In genomic region chr17:59707971-59708425, GRCh38 we compare ENCODE assay signal across 8 cellular contexts. TPM values are rescaled to one million over a fixed set of nuclear protein-coding genes. Genes with fewer than 3 reads are reported as not detected.
DNase-seq lines count a peak whose midpoint lies in the region; ATAC-seq and TF ChIP-seq lines count a peak whose summit lies in the region.

No MANE protein-coding gene starts in this region.

- H3K4me3 Mint-ChIP-seq in immature natural killer cell, result peak overlapping the region; percentile 95 to 100 (median 98)

- TF ChIP-seq POLR2A in adrenal gland (IDR thresholded peaks at IDR 0.05), result no peak

- peak overlapping the region; percentile 96 to 100 (median 99) for H3K27ac Mint-ChIP-seq in immature natural killer cell

- H3K9me3 ChIP-seq in AG04450 (ENCODE audit: control insufficient read depth, insufficient read depth, low read length), result no peaks in the 10 kb centered on the region
- no peaks in the 10 kb centered on the region for H3K9me3 ChIP-seq in adrenal gland (replicated peaks in 1 of 3)

- H3K4me3 ChIP-seq in AG04450 (ENCODE audit: low read depth, low read length) (peak overlapping the region; percentile 95), HFF-Myc (replicated peaks; ENCODE audit: low read depth, low read length) (peak overlapping the region; percentile 100), adrenal gland (peak overlapping the region; percentile 20 to 79 (median 60))

- no peak for TF ChIP-seq CTCF in AG04450 (IDR thresholded peaks at IDR 0.05; ENCODE audit: low read depth, low read length)
- TF ChIP-seq CTCF in HFF-Myc (IDR thresholded peaks at IDR 0.05; ENCODE audit: low read depth, low read length, missing control alignments), result no peak
- no peak for TF ChIP-seq CTCF in adrenal gland (IDR thresholded peaks at IDR 0.05)

- H3K4me1 Mint-ChIP-seq in immature natural killer cell, result peaks cover 54 to 83% of the 10 kb centered on the region in 2 donors

- H3K27me3 ChIP-seq in AG04450 (ENCODE audit: control insufficient read depth, insufficient read depth, low read length) (no peaks in the 10 kb centered on the region), adrenal gland (no peaks in the 10 kb centered on the region)

- H3K9me3 Mint-ChIP-seq in immature natural killer cell, result no peaks in the 10 kb centered on the region

- H3K4me1 ChIP-seq in adrenal gland (replicated peaks in 1 of 2), result peaks cover 16 to 59% of the 10 kb centered on the region in 2 donors

- peak overlapping the region; percentile 79 for H3K27ac ChIP-seq in AG04450 (ENCODE audit: low read depth, low read length)
- H3K27ac ChIP-seq in adrenal gland, result peak overlapping the region; percentile 89 to 100 (median 92)

- intact Hi-C loops in adrenal gland (cut with DNase I), result no loop called here

- POLR2A ChIA-PET in AG04450 (lab: Yijun Ruan, JAX), result interaction anchor here (0.9 to 1.9 kb wide), 4 partner anchors 46 to 129 kb away, joined by 3 to 11 read pairs (median 8); partner anchors contain the start of gene CLTC

- H3K36me3 Mint-ChIP-seq in immature natural killer cell, result peaks cover 0 to 4% (median 0%) of the 10 kb centered on the region in 3 donors

- CTCF ChIA-PET in AG04450 (lab: Charles Lee), result interaction anchor here (1.4 to 2.7 kb wide), 3 partner anchors 26 to 151 kb away, joined by 4 to 10 read pairs (median 9); no protein-coding TSS in a partner anchor

- H3K36me3 ChIP-seq in adrenal gland (replicated peaks in 1 of 2), result no peaks in the 10 kb centered on the region

- no peak for DNase-seq in AG04450 (ENCODE audit: low read depth, low spot score)
- no peak for DNase-seq in HFF-Myc (ENCODE audit: extremely low read depth, low read depth)
- DNase-seq in adrenal gland, result no peak
- no peak for DNase-seq in immature natural killer cell
- peak; percentile 19 for DNase-seq in stromal cell of bone marrow (ENCODE audit: low read depth)
- DNase-seq in NCI-H2107 treated with DMSO at 0.1 percent for 48 hours (lab: John Stamatoyannopoulos, UW; ENCODE audit: unreplicated experiment), result no peak

- peaks cover 4 to 17% (median 9%) of the 10 kb centered on the region in 3 donors for H3K27me3 Mint-ChIP-seq in immature natural killer cell (ENCODE audit: low read depth in 3 of 3)

- ATAC-seq in HG03108 (IDR thresholded peaks at IDR 0.05; ENCODE audit: unreplicated experiment), result no peak
- no peak for ATAC-seq in GM19035 (IDR thresholded peaks at IDR 0.05; ENCODE audit: unreplicated experiment)

- 0 to 2% (median 1%) methylated on average over 15 of the region's 15 CpGs for WGBS in adrenal gland, 4 donors

RNA-seq across cellular contexts. Expression of gene VMP1, which starts 0.5 kb away (rescaled TPM):
- polyA plus RNA-seq in AG04450 (2011; rRNA removed) (174 and 196 TPM in 2 replicates), adrenal gland (100 to 1,000 TPM; 118 to 137 (median 123) TPM), immature natural killer cell (10 to 100 TPM; 61.5 to 81.4 (median 66.7) TPM)
- 301 and 430 TPM in 2 replicates for polyA minus RNA-seq in AG04450 (2011; rRNA and poly(A)+ RNA removed)
- 100 to 1,000 TPM in 7 of 8 donors, 10 to 100 TPM in 1; 52.4 to 335 (median 184) TPM for total RNA-seq in adrenal gland

RNA-seq across cellular contexts. Expression of gene PTRH2, which starts 0.8 kb away (rescaled TPM):
- 56.0 and 56.1 TPM in 2 replicates for polyA plus RNA-seq in AG04450 (2011; rRNA removed)
- 27.4 and 30.8 TPM in 2 replicates for polyA minus RNA-seq in AG04450 (2011; rRNA and poly(A)+ RNA removed)
- 10 to 100 TPM; 17.9 to 61.7 (median 26.2) TPM for total RNA-seq in adrenal gland
- polyA plus RNA-seq in adrenal gland, result 10 to 100 TPM; 30.8 to 96.7 (median 68.5) TPM
- polyA plus RNA-seq in immature natural killer cell, result 10 to 100 TPM in 2 of 3 donors, 1 to 10 TPM in 1; 6.0 to 20.7 (median 13.5) TPM
